ENCODE assay signal across 9 cellular contexts in genomic region chr19:57192993-57193392, GRCh38. TPM values are rescaled to one million over a fixed set of nuclear protein-coding genes. Genes with fewer than 3 reads are reported as not detected.
DNase-seq lines count a peak whose midpoint lies in the region; ATAC-seq and TF ChIP-seq lines count a peak whose summit lies in the region.
"Had no signal": no experiment of that assay in that cellular context is flagged by ENCODE, and none has a peak within 500 bp of the region (broad histone marks: within the 10 kb centered on the region; RNA-seq: fewer than 3 reads in every experiment).

No MANE protein-coding gene starts in this region.

- H3K4me1 Mint-ChIP-seq in activated T-helper 2 cell treated with anti-CD3 and anti-CD28 coated beads, Interferon-gamma antibody, Interleukin-2, Interleukin-4, amounts not matched to agents 10 μg/mL and 5 μg/mL and 100 μg/mL, durations not matched to agents 14 hours and 24 hours and 36 hours (ENCODE audit: low read depth), result peaks cover 19% of the 10 kb centered on the region
- peaks cover 17 to 37% (median 35%) of the 10 kb centered on the region in 4 donors for H3K4me1 Mint-ChIP-seq in naive thymus-derived CD8-positive, alpha-beta T cell

- intact Hi-C loops in activated T-helper 2 cell treated with anti-CD3 and anti-CD28 coated beads, Interferon-gamma antibody, Interleukin-2, Interleukin-4, amounts not matched to agents 10 μg/mL and 5 μg/mL and 100 μg/mL, durations not matched to agents 14 hours and 24 hours and 36 hours (cut with micrococcal nuclease), result loop anchor here (5.0 kb wide), 1 partner anchor 89 kb away; the partner anchor contains the start of gene ZNF460
- intact Hi-C loops in testis (cut with DNase I; ENCODE audit: low total_unique reads), result no loop called here

- DNase-seq in ELR (ENCODE audit: low read depth) (peak; percentile 10), anterior cingulate cortex (lab: John Stamatoyannopoulos, UW) (no peak), testis (no peak)
- no peak for DNase-seq in activated T-helper 2 cell treated with anti-CD3 and anti-CD28 coated beads, Interferon-gamma antibody, Interleukin-2, Interleukin-4, amounts not matched to agents 10 μg/mL and 5 μg/mL and 100 μg/mL, durations not matched to agents 14 hours and 24 hours and 36 hours (ENCODE audit: low spot score)
- DNase-seq in naive thymus-derived CD8-positive, alpha-beta T cell, result no peak
- DNase-seq: NCI-H524 had no signal

- no peak for TF ChIP-seq CTCF in testis (IDR thresholded peaks at IDR 0.05)

- 80 to 82% methylated on average over 5 of the region's 5 CpGs for WGBS in testis, 2 donors

- H3K4me3 Mint-ChIP-seq in activated T-helper 2 cell treated with anti-CD3 and anti-CD28 coated beads, Interferon-gamma antibody, Interleukin-2, Interleukin-4, amounts not matched to agents 10 μg/mL and 5 μg/mL and 100 μg/mL, durations not matched to agents 14 hours and 24 hours and 36 hours (ENCODE audit: low read depth), result peak overlapping the region; percentile 91
- H3K4me3 Mint-ChIP-seq in naive thymus-derived CD8-positive, alpha-beta T cell, result peak overlapping the region; percentile 87 to 95 (median 93)

- H3K4me3 ChIP-seq in testis, result peak overlapping the region in 1 of 2 donors; percentile 98

- no peak for TF ChIP-seq POLR2A in testis (IDR thresholded peaks at IDR 0.05)

- peaks cover 56% of the 10 kb centered on the region for H3K9me3 Mint-ChIP-seq in activated T-helper 2 cell treated with anti-CD3 and anti-CD28 coated beads, Interferon-gamma antibody, Interleukin-2, Interleukin-4, amounts not matched to agents 10 μg/mL and 5 μg/mL and 100 μg/mL, durations not matched to agents 14 hours and 24 hours and 36 hours
- H3K9me3 Mint-ChIP-seq in naive thymus-derived CD8-positive, alpha-beta T cell, result peaks cover 15 to 79% (median 39%) of the 10 kb centered on the region in 9 donors

- H3K27me3 Mint-ChIP-seq in activated T-helper 2 cell treated with anti-CD3 and anti-CD28 coated beads, Interferon-gamma antibody, Interleukin-2, Interleukin-4, amounts not matched to agents 10 μg/mL and 5 μg/mL and 100 μg/mL, durations not matched to agents 14 hours and 24 hours and 36 hours (ENCODE audit: low read depth), result no peaks in the 10 kb centered on the region
- H3K27me3 Mint-ChIP-seq in naive thymus-derived CD8-positive, alpha-beta T cell, result peaks cover 0 to 4% (median 0%) of the 10 kb centered on the region in 5 donors

- H3K36me3 ChIP-seq in testis (ENCODE audit: low read depth, missing control alignments), result no peaks in the 10 kb centered on the region

- peak overlapping the region; percentile 55 for H3K27ac Mint-ChIP-seq in activated T-helper 2 cell treated with anti-CD3 and anti-CD28 coated beads, Interferon-gamma antibody, Interleukin-2, Interleukin-4, amounts not matched to agents 10 μg/mL and 5 μg/mL and 100 μg/mL, durations not matched to agents 14 hours and 24 hours and 36 hours
- peak overlapping the region; percentile 12 to 98 (median 92) for H3K27ac Mint-ChIP-seq in naive thymus-derived CD8-positive, alpha-beta T cell

- H3K27ac ChIP-seq in testis, result no peak overlapping the region

- no peak for ATAC-seq in naive thymus-derived CD8-positive, alpha-beta T cell
- no peak for ATAC-seq in GM19395 (IDR thresholded peaks at IDR 0.05; ENCODE audit: unreplicated experiment)

- peaks cover 82% of the 10 kb centered on the region for H3K36me3 Mint-ChIP-seq in activated T-helper 2 cell treated with anti-CD3 and anti-CD28 coated beads, Interferon-gamma antibody, Interleukin-2, Interleukin-4, amounts not matched to agents 10 μg/mL and 5 μg/mL and 100 μg/mL, durations not matched to agents 14 hours and 24 hours and 36 hours (ENCODE audit: low read depth)
- peaks cover 52 to 74% (median 54%) of the 10 kb centered on the region in 3 donors for H3K36me3 Mint-ChIP-seq in naive thymus-derived CD8-positive, alpha-beta T cell

- no peaks in the 10 kb centered on the region for H3K9me3 ChIP-seq in testis

- POLR2A ChIA-PET in naive thymus-derived CD8-positive, alpha-beta T cell (lab: Charles Lee), result interaction anchor here (0.6 to 2.5 kb wide), 3 partner anchors 21 to 626 kb away, joined by 3 to 16 read pairs (median 11); no protein-coding TSS in a partner anchor

- no peaks in the 10 kb centered on the region for H3K27me3 ChIP-seq in testis

- peaks cover 10% of the 10 kb centered on the region for H3K4me1 ChIP-seq in testis

RNA-seq across cellular contexts. Expression of gene ZNF264, which starts 1.7 kb away (rescaled TPM):
- total RNA-seq in activated T-helper 2 cell treated with anti-CD3 and anti-CD28 coated beads, Interferon-gamma antibody, Interleukin-2, Interleukin-4, amounts not matched to agents 10 μg/mL and 5 μg/mL and 100 μg/mL, durations not matched to agents 14 hours and 24 hours and 36 hours, result 16.5 and 18.0 TPM in 2 replicates
- total RNA-seq in naive thymus-derived CD8-positive, alpha-beta T cell, result 10 to 100 TPM; 77.4 to 77.6 TPM
- polyA plus RNA-seq in naive thymus-derived CD8-positive, alpha-beta T cell, result 10 to 100 TPM; 21.7 to 30.6 (median 29.2) TPM
- total RNA-seq in testis, result 10 to 100 TPM; 47.6 to 48.3 TPM
- polyA plus RNA-seq in testis (ENCODE audit: insufficient read depth, low read depth, low replicate concordance), result 28.7 TPM

RNA-seq across cellular contexts. Expression of gene DUXA, which starts 25.7 kb away (rescaled TPM):
- total RNA-seq in activated T-helper 2 cell treated with anti-CD3 and anti-CD28 coated beads, Interferon-gamma antibody, Interleukin-2, Interleukin-4, amounts not matched to agents 10 μg/mL and 5 μg/mL and 100 μg/mL, durations not matched to agents 14 hours and 24 hours and 36 hours, result not detected in 2 replicates
- not detected for total RNA-seq in naive thymus-derived CD8-positive, alpha-beta T cell
- polyA plus RNA-seq in naive thymus-derived CD8-positive, alpha-beta T cell, result not detected
- under 1 TPM; 0.31 to 0.87 TPM for total RNA-seq in testis
- polyA plus RNA-seq in testis (ENCODE audit: insufficient read depth, low read depth, low replicate concordance), result not detected
- total RNA-seq: mononuclear cell had no signal
- polyA plus RNA-seq: adipose tissue had no signal

RNA-seq across cellular contexts. Expression of gene AURKC, which starts 37.8 kb away (rescaled TPM):
- 0.16 TPM in 1 of 2 replicates, not detected in the other for total RNA-seq in activated T-helper 2 cell treated with anti-CD3 and anti-CD28 coated beads, Interferon-gamma antibody, Interleukin-2, Interleukin-4, amounts not matched to agents 10 μg/mL and 5 μg/mL and 100 μg/mL, durations not matched to agents 14 hours and 24 hours and 36 hours
- 1 to 10 TPM; 1.0 to 2.0 TPM for total RNA-seq in naive thymus-derived CD8-positive, alpha-beta T cell
- not detected for polyA plus RNA-seq in naive thymus-derived CD8-positive, alpha-beta T cell
- 10 to 100 TPM; 33.8 to 35.1 TPM for total RNA-seq in testis
- 109 TPM for polyA plus RNA-seq in testis (ENCODE audit: insufficient read depth, low read depth, low replicate concordance)

RNA-seq across cellular contexts. Expression of gene ZNF805, which starts 47.4 kb away (rescaled TPM):
- 6.6 and 6.9 TPM in 2 replicates for total RNA-seq in activated T-helper 2 cell treated with anti-CD3 and anti-CD28 coated beads, Interferon-gamma antibody, Interleukin-2, Interleukin-4, amounts not matched to agents 10 μg/mL and 5 μg/mL and 100 μg/mL, durations not matched to agents 14 hours and 24 hours and 36 hours
- 10 to 100 TPM; 22.3 to 24.3 TPM for total RNA-seq in naive thymus-derived CD8-positive, alpha-beta T cell
- 1 to 10 TPM; 3.2 to 3.8 (median 3.6) TPM for polyA plus RNA-seq in naive thymus-derived CD8-positive, alpha-beta T cell
- 10 to 100 TPM; 19.6 to 23.0 TPM for total RNA-seq in testis
- 6.8 TPM for polyA plus RNA-seq in testis (ENCODE audit: insufficient read depth, low read depth, low replicate concordance)

RNA-seq across cellular contexts. Expression of gene ZIM3, which starts 48.0 kb away (rescaled TPM):
- total RNA-seq in activated T-helper 2 cell treated with anti-CD3 and anti-CD28 coated beads, Interferon-gamma antibody, Interleukin-2, Interleukin-4, amounts not matched to agents 10 μg/mL and 5 μg/mL and 100 μg/mL, durations not matched to agents 14 hours and 24 hours and 36 hours, result not detected in 2 replicates
- not detected for total RNA-seq in naive thymus-derived CD8-positive, alpha-beta T cell
- not detected for polyA plus RNA-seq in naive thymus-derived CD8-positive, alpha-beta T cell
- under 1 TPM in 1 of 2 donors, not detected in 1; 0.19 TPM for total RNA-seq in testis
- polyA plus RNA-seq in testis (ENCODE audit: insufficient read depth, low read depth, low replicate concordance), result not detected
- polyA plus RNA-seq: adipose tissue had no signal

Comparison
In these comparisons a context has a peak if more than half of its experiments do, and no peak if none do; other contexts are left out.
1. RNA of gene AURKC, which starts 37.8 kb away (total RNA-seq): 33.8 to 35.1 TPM in testis; 1.0 to 2.0 TPM in naive thymus-derived CD8-positive, alpha-beta T cell and 0.16 TPM in activated T-helper 2 cell treated with anti-CD3 and anti-CD28 coated beads, Interferon-gamma antibody, Interleukin-2, Interleukin-4, amounts not matched to agents 10 μg/mL and 5 μg/mL and 100 μg/mL, durations not matched to agents 14 hours and 24 hours and 36 hours; every median in the first group is over 10 times any median in the second.